Comparison of ENCODE assay signal across 9 cellular contexts in genomic region chr3:152192936-152193672, GRCh38.
DNase-seq lines count a peak whose midpoint lies in the region; ATAC-seq, FAIRE-seq and TF ChIP-seq lines count a peak whose summit lies in the region.
"Had no signal": no experiment of that assay in that cellular context is flagged by ENCODE, and none has a peak within 500 bp of the region (broad histone marks: within the 10 kb centered on the region; RNA-seq: fewer than 3 reads in every experiment).

No MANE protein-coding gene starts in this region.

- H4K20me1 ChIP-seq in GM12878 (ENCODE audit: control insufficient read depth, insufficient read depth), result no peaks in the 10 kb centered on the region

- H3K4me3 ChIP-seq in GM12878, result 0 out of 2 replicates have a peak overlapping the region, but pooled peaks have one; percentile 44
- H3K4me3 ChIP-seq in dorsolateral prefrontal cortex, result peak overlapping the region in 13 of 59 donors; percentile 3 to 42 (median 24)
- H3K4me3 ChIP-seq: GM23248 had no signal

- CTCF ChIA-PET in GM12878 (lab: Yijun Ruan, JAX), result interaction anchor here (0.7 to 2.7 kb wide), 9 partner anchors 9 to 279 kb away, joined by 3 to 20 read pairs (median 3); no protein-coding TSS in a partner anchor

- peaks cover 23% of the 10 kb centered on the region for H3K4me1 ChIP-seq in GM12878 (ENCODE audit: control insufficient read depth, insufficient read depth, low read length)

- TF ChIP-seq EP300 in GM12878 (IDR thresholded peaks at IDR 0.05; ENCODE audit: borderline replicate concordance in 1 of 2, control insufficient read depth in 1 of 2, low read depth in 2 of 2, low read length in 2 of 2), result no peak

- SMC1A ChIA-PET in GM12878 (lab: Charles Lee; ENCODE audit: uncharacterized antibody, unreplicated experiment), result interaction anchor here (0.6 to 2.6 kb wide), 19 partner anchors 8 to 254 kb away, joined by 3 to 19 read pairs (median 5); partner anchors contain the start of gene MBNL1

- H3K4me2 ChIP-seq in GM12878 (ENCODE audit: control insufficient read depth, insufficient read depth), result peak overlapping the region; percentile 88

- intact Hi-C loops in GM12878 (cut with micrococcal nuclease; ENCODE audit: unreplicated experiment), result no loop called here
- intact Hi-C loops in sciatic nerve (cut with DNase I), result no loop called here
- intact Hi-C loops in dorsolateral prefrontal cortex (cut with DNase I), result no loop called here

- 70% methylated on average over 5 of the region's 5 CpGs for WGBS in GM12878 (ENCODE audit: insufficient coverage, insufficient replicate concordance, low lambda C conversion rate, missing lambda C conversion rate)

- H3K9me3 ChIP-seq in GM12878 (replicated peaks; ENCODE audit: control insufficient read depth, insufficient read depth, low read length), result no peaks in the 10 kb centered on the region

- RAD21 ChIA-PET in GM12878 (lab: Charles Lee; ENCODE audit: unreplicated experiment), result interaction anchor here (0.8 to 2.5 kb wide), 14 partner anchors 9 to 250 kb away, joined by 3 to 17 read pairs (median 5); partner anchors contain the start of gene MBNL1

- no peak overlapping the region for H3K9ac ChIP-seq in GM12878 (ENCODE audit: control insufficient read depth, insufficient read depth, low read length)
- H3K9ac ChIP-seq: GM23248 had no signal

- H2AFZ ChIP-seq in GM12878 (ENCODE audit: control insufficient read depth, low read depth, low read length), result peak overlapping the region; percentile 78
- H2AFZ ChIP-seq: GM23248 had no signal

- no peak for TF ChIP-seq RAD21 in GM12878 (IDR thresholded peaks at IDR 0.05; ENCODE audit: insufficient read depth, low read depth, low read length)

- no peaks in the 10 kb centered on the region for H3K27me3 ChIP-seq in GM12878 (replicated peaks in 1 of 2; ENCODE audit: control insufficient read depth in 2 of 2, insufficient read depth in 2 of 2, low read length in 1 of 2)
- H3K27me3 ChIP-seq in dorsolateral prefrontal cortex, result no peaks in the 10 kb centered on the region

- H3K27ac ChIP-seq in GM12878 (ENCODE audit: control insufficient read depth, insufficient read depth), result peak overlapping the region; percentile 19; the same call in 1 of the 2 replicates
- peak overlapping the region in 4 of 59 donors; percentile 2 to 54 (median 19) for H3K27ac ChIP-seq in dorsolateral prefrontal cortex
- H3K27ac ChIP-seq: GM23248 had no signal

- POLR2A ChIA-PET in GM12878 (lab: Charles Lee), result interaction anchor here (0.5 to 1.5 kb wide), 3 partner anchors 8 to 93 kb away, joined by 3 to 5 read pairs (median 3); no protein-coding TSS in a partner anchor

- no peak for DNase-seq in GM12878 (ENCODE audit: low read depth, low spot score)
- DNase-seq in sciatic nerve (ENCODE audit: low spot score), result no peak
- no peak for DNase-seq in dorsolateral prefrontal cortex
- no peak for DNase-seq in amygdala (lab: John Stamatoyannopoulos, UW)
- DNase-seq in NCI-H2081 (lab: John Stamatoyannopoulos, UW), result no peak
- DNase-seq: GM23248 had no signal

- ATAC-seq in GM18907 (IDR thresholded peaks at IDR 0.05; ENCODE audit: unreplicated experiment) (peak; percentile 9), HG03571 (IDR thresholded peaks at IDR 0.05; ENCODE audit: unreplicated experiment) (peak; percentile 4), GM12878 (no peak), sciatic nerve (peak; percentile 9), GM21447 (IDR thresholded peaks at IDR 0.05; ENCODE audit: unreplicated experiment) (no peak)

- peaks cover 1% of the 10 kb centered on the region for H3K79me2 ChIP-seq in GM12878 (ENCODE audit: control insufficient read depth, insufficient read depth, low read length)

- TF ChIP-seq CTCF in GM12878 (IDR thresholded peaks at IDR 0.05 in 2 of 3, conservative IDR thresholded peaks at IDR 0.05 in 1 of 3; ENCODE audit: control insufficient read depth in 2 of 3, extremely low read depth in 1 of 3, insufficient read depth in 1 of 3, low read depth in 3 of 3, low read length in 3 of 3), result no peak
- TF ChIP-seq CTCF in dorsolateral prefrontal cortex (IDR thresholded peaks at IDR 0.05 in 54 of 56, conservative IDR thresholded peaks at IDR 0.05 in 2 of 56; ENCODE audit: low read depth in 1 of 56, partially characterized antibody in 56 of 56), result no peak

- FAIRE-seq in GM12878 (lab: Jason Lieb, UNC), result no peak

- H3K36me3 ChIP-seq in GM12878 (ENCODE audit: control insufficient read depth in 2 of 2, insufficient read depth in 2 of 2, low read length in 1 of 2), result no peaks in the 10 kb centered on the region

- no peak for TF ChIP-seq POLR2A in GM12878 (IDR thresholded peaks at IDR 0.05; ENCODE audit: low read depth, low read length)

- in situ Hi-C loops in GM12878 (cut with MboI), result no loop called here

- no TSS peak for BruUV-seq in GM12878 (replicated peaks; lab: Mats Ljungman, UMichigan)

TF ChIP-seq in GM12878, 131 proteins besides CTCF, POLR2A, EP300 and RAD21:
- no peak for TF ChIP-seq ZZZ3 (IDR thresholded peaks at IDR 0.05; ENCODE audit: control insufficient read depth, insufficient read length, low read depth)
- TF ChIP-seq MTA3 (IDR thresholded peaks at IDR 0.05; ENCODE audit: borderline replicate concordance, low read length), result no peak
- TF ChIP-seq HDGF (IDR thresholded peaks at IDR 0.05), result no peak
- no peak for TF ChIP-seq POU2F2 (IDR thresholded peaks at IDR 0.05; ENCODE audit: borderline replicate concordance, low read depth, low read length)
- TF ChIP-seq BCL3 (IDR thresholded peaks at IDR 0.05; ENCODE audit: borderline replicate concordance, insufficient read depth, low read depth, low read length, poor library complexity, severe bottlenecking), result no peak
- TF ChIP-seq JUND (IDR thresholded peaks at IDR 0.05; ENCODE audit: low read depth, low read length), result no peak
- TF ChIP-seq YBX1 (IDR thresholded peaks at IDR 0.05), result no peak
- no peak for TF ChIP-seq IKZF1 (conservative IDR thresholded peaks at IDR 0.05)
- no peak for TF ChIP-seq NFXL1 (IDR thresholded peaks at IDR 0.05; ENCODE audit: borderline replicate concordance)
TF ChIP-seq in GM12878: peak in this region for 0.

Comparison
In these comparisons a context has a peak if more than half of its experiments do, and no peak if none do; other contexts are left out.
1. ATAC-seq: peak in GM18907 (single experiment), HG03571 (single experiment) and sciatic nerve (single experiment); none in GM12878 (single experiment) and GM21447 (single experiment).